In the genomic region with DNA sequence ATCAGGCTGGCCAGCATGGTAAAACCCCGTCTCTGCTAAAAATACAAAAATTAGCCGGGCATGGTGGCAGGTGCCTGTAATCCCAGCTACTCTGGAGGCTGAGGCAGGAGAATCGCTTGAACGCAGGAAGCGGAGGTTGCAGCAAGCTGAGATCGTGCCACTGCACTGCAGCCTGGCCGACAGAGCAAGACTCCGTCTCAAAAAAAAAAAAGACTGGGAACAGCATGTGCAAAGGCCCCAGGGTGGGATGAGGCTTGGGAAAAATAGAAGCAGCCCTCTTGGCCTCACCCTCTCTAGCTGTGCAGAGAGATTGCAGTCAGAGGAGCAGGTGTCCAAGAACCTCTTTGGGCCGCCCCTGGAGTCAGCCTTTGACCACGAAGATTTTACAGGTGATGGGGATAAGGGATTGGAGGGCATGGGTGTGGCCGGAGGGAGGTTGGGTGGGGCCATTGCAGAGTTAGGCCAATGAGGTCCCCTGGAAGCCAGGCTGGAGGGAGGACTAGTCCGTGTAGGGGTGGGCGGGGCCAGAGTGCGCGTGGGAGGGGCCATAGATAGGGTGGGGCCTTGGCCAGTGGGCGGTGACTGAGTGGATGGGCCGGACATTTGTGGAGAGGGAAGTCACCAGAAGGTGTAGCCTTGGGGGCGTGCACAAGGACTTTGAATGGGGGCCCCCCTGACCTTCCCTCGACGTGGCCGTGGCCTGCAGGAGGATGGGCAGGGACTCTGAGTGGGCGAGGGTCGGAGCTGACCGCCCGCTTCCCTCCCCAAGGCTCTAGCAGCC, we compare ENCODE assay signal across 8 cellular contexts. TPM values are rescaled to one million over a fixed set of nuclear protein-coding genes. Genes with fewer than 3 reads are reported as not detected.
DNase-seq lines count a peak whose midpoint lies in the region; ATAC-seq, FAIRE-seq and TF ChIP-seq lines count a peak whose summit lies in the region.

No MANE protein-coding gene starts in this region.

- peak; percentile 59 for FAIRE-seq in GM12891 (lab: Jason Lieb, UNC)

- H3K9ac ChIP-seq in NT2/D1 (ENCODE audit: insufficient read length, low read depth) = peak overlapping the region; percentile 71

- H3K27me3 ChIP-seq in NT2/D1 (ENCODE audit: insufficient read depth, insufficient read length) = no peaks in the 10 kb centered on the region

- H3K36me3 ChIP-seq in NT2/D1 (ENCODE audit: insufficient read depth, insufficient read length, low read length) = peaks cover 5% of the 10 kb centered on the region

- H3K9me3 Mint-ChIP-seq in activated naive CD8-positive, alpha-beta T cell treated with anti-CD3 and anti-CD28 coated beads, Interleukin-2, amount 10 ng/mL, durations not matched to agents 7 days and 5 days = no peaks in the 10 kb centered on the region

- H3K4me3 ChIP-seq in NT2/D1 (ENCODE audit: insufficient read length, low read depth) = peak overlapping the region; percentile 75

- POLR2A ChIA-PET in activated naive CD8-positive, alpha-beta T cell treated with anti-CD3 and anti-CD28 coated beads, Interleukin-2, amount 10 ng/mL, durations not matched to agents 7 days and 5 days (lab: Charles Lee) = no interaction called here

- no peak overlapping the region for H3K4me3 Mint-ChIP-seq in activated naive CD8-positive, alpha-beta T cell treated with anti-CD3 and anti-CD28 coated beads, Interleukin-2, amount 10 ng/mL, durations not matched to agents 7 days and 5 days

- DNase-seq in GM12891 (ENCODE audit: insufficient read length, low spot score) = peak; percentile 65
- DNase-seq in NT2/D1 (ENCODE audit: low read depth, low spot score) = peak; percentile 88
- peak; percentile 57 for DNase-seq in activated naive CD8-positive, alpha-beta T cell treated with anti-CD3 and anti-CD28 coated beads, Interleukin-2, amount 10 ng/mL, durations not matched to agents 7 days and 5 days
- peak; percentile 90 for DNase-seq in iPS-NIHi11 (ENCODE audit: low spot score)
- peak; percentile 55 to 64 for DNase-seq in stimulated activated CD4-positive, alpha-beta T cell treated with anti-CD3 and anti-CD28 coated beads, Interleukin-4, amount 100 ng/mL, for 48 hours (ENCODE audit: low read depth in 2 of 2)
- no peak for DNase-seq in cerebellar nuclear complex (lab: John Stamatoyannopoulos, UW)
- DNase-seq in NCI-H1105 (lab: John Stamatoyannopoulos, UW) = no peak

- no peak for TF ChIP-seq POLR2A in GM12891 (IDR thresholded peaks at IDR 0.05; ENCODE audit: low read depth, low read length)

- ATAC-seq in activated naive CD8-positive, alpha-beta T cell treated with anti-CD3 and anti-CD28 coated beads, Interleukin-2, amount 10 ng/mL, durations not matched to agents 7 days and 5 days (ENCODE audit: low read depth) = peak; percentile 49
- no peak for ATAC-seq in GM18517 (IDR thresholded peaks at IDR 0.05; ENCODE audit: unreplicated experiment)

- H3K4me1 Mint-ChIP-seq in activated naive CD8-positive, alpha-beta T cell treated with anti-CD3 and anti-CD28 coated beads, Interleukin-2, amount 10 ng/mL, durations not matched to agents 7 days and 5 days = peaks cover 7% of the 10 kb centered on the region

- H3K27ac Mint-ChIP-seq in activated naive CD8-positive, alpha-beta T cell treated with anti-CD3 and anti-CD28 coated beads, Interleukin-2, amount 10 ng/mL, durations not matched to agents 7 days and 5 days = no peak overlapping the region

- peaks cover 18% of the 10 kb centered on the region for H3K4me1 ChIP-seq in NT2/D1 (ENCODE audit: insufficient read depth, insufficient read length)

- H3K9me3 ChIP-seq in NT2/D1 (ENCODE audit: insufficient read depth, low read length) = no peaks in the 10 kb centered on the region

- peaks cover 15% of the 10 kb centered on the region for H3K36me3 Mint-ChIP-seq in activated naive CD8-positive, alpha-beta T cell treated with anti-CD3 and anti-CD28 coated beads, Interleukin-2, amount 10 ng/mL, durations not matched to agents 7 days and 5 days

- no peaks in the 10 kb centered on the region for H3K27me3 Mint-ChIP-seq in activated naive CD8-positive, alpha-beta T cell treated with anti-CD3 and anti-CD28 coated beads, Interleukin-2, amount 10 ng/mL, durations not matched to agents 7 days and 5 days

TF ChIP-seq in GM12891, 5 proteins besides CTCF, POLR2A, EP300 and RAD21:
- TF ChIP-seq PAX5 (IDR thresholded peaks at IDR 0.05; ENCODE audit: insufficient read depth, low read length, severe bottlenecking) = no peak
- no peak for TF ChIP-seq TAF1 (IDR thresholded peaks at IDR 0.05; ENCODE audit: low read depth, low read length)
- no peak for TF ChIP-seq SPI1 (IDR thresholded peaks at IDR 0.05; ENCODE audit: low read depth, low read length)
- TF ChIP-seq POU2F2 (IDR thresholded peaks at IDR 0.05; ENCODE audit: low read depth, low read length) = no peak
- TF ChIP-seq POLR2AphosphoS5 (IDR thresholded peaks at IDR 0.05; ENCODE audit: low read depth, low read length) = no peak

RNA-seq across cellular contexts. Expression of a gene that starts 16.9 kb away (rescaled TPM):
- polyA plus RNA-seq in GM12891 (2012; ENCODE audit: low read depth, missing spikeins) = not detected
- total RNA-seq in activated naive CD8-positive, alpha-beta T cell treated with anti-CD3 and anti-CD28 coated beads, Interleukin-2, amount 10 ng/mL, durations not matched to agents 7 days and 5 days = not detected

RNA-seq across cellular contexts. Expression of a gene that starts 26.8 kb away (rescaled TPM):
- polyA plus RNA-seq in GM12891 (2012; ENCODE audit: low read depth, missing spikeins) = 22.6 TPM
- total RNA-seq in activated naive CD8-positive, alpha-beta T cell treated with anti-CD3 and anti-CD28 coated beads, Interleukin-2, amount 10 ng/mL, durations not matched to agents 7 days and 5 days = 10 to 100 TPM; 74.2 to 77.9 TPM

RNA-seq across cellular contexts. Expression of a gene that starts 43.3 kb away (rescaled TPM):
- polyA plus RNA-seq in GM12891 (2012; ENCODE audit: low read depth, missing spikeins) = 3.8 TPM
- total RNA-seq in activated naive CD8-positive, alpha-beta T cell treated with anti-CD3 and anti-CD28 coated beads, Interleukin-2, amount 10 ng/mL, durations not matched to agents 7 days and 5 days = 1 to 10 TPM; 1.6 to 2.9 TPM

RNA-seq across cellular contexts. Expression of a gene that starts 58.8 kb away (rescaled TPM):
- polyA plus RNA-seq in GM12891 (2012; ENCODE audit: low read depth, missing spikeins) = 56.4 TPM
- total RNA-seq in activated naive CD8-positive, alpha-beta T cell treated with anti-CD3 and anti-CD28 coated beads, Interleukin-2, amount 10 ng/mL, durations not matched to agents 7 days and 5 days = 10 to 100 TPM; 71.2 to 78.4 TPM

Comparison
In these comparisons a context has a peak if more than half of its experiments do, and no peak if none do; other contexts are left out.
1. DNase-seq: peak in GM12891 (single experiment), NT2/D1 (single experiment), activated naive CD8-positive, alpha-beta T cell treated with anti-CD3 and anti-CD28 coated beads, Interleukin-2, amount 10 ng/mL, durations not matched to agents 7 days and 5 days (single experiment), iPS-NIHi11 (single experiment) and stimulated activated CD4-positive, alpha-beta T cell treated with anti-CD3 and anti-CD28 coated beads, Interleukin-4, amount 100 ng/mL, for 48 hours (2 of 2); none in cerebellar nuclear complex (0 of 2) and NCI-H1105 (single experiment).